Comparison of ENCODE assay signal across 12 cellular contexts in the genomic region with DNA sequence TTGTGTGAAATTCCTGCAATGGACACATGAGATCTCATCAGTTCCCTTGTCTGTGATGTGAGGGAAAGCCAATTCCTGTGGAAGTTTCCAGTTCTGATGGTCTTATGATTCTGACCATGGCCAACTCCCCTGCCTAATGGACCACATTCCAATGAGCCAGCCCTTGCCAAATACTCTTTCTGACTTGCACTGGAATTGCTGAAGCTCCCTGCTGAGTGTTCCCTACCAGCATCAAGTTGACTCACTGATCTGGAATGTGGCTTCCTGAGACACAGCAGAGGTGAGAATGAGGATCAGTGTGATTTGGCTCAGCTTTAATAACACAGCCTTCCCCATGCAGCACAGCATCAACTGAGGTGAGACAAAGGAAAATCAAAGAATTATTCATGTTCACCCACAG.
A peak's percentile ranks its signal among the peaks of the same experiment; 100 is the strongest.
DNase-seq lines count a peak whose midpoint lies in the region; ATAC-seq and TF ChIP-seq lines count a peak whose summit lies in the region.
"Had no signal": no experiment of that assay in that cellular context is flagged by ENCODE, and none has a peak within 500 bp of the region (broad histone marks: within the 10 kb centered on the region; RNA-seq: fewer than 3 reads in every experiment).

No MANE protein-coding gene starts in this region.

- H3K4me1 ChIP-seq in NT2/D1 (ENCODE audit: insufficient read depth, insufficient read length): no peaks in the 10 kb centered on the region

- ATAC-seq in HG03439 (IDR thresholded peaks at IDR 0.05; ENCODE audit: unreplicated experiment) (no peak), GM18517 (IDR thresholded peaks at IDR 0.05; ENCODE audit: unreplicated experiment) (no peak), HG02588 (IDR thresholded peaks at IDR 0.05; ENCODE audit: unreplicated experiment) (no peak)

- H3K36me3 ChIP-seq in NT2/D1 (ENCODE audit: insufficient read depth, insufficient read length, low read length): no peaks in the 10 kb centered on the region

- no peak overlapping the region for H3K9ac ChIP-seq in NT2/D1 (ENCODE audit: insufficient read length, low read depth)

- H3K4me3 ChIP-seq in NT2/D1 (ENCODE audit: insufficient read length, low read depth) (no peak overlapping the region), epithelial cell of esophagus (ENCODE audit: low read length) (no peak overlapping the region)
- H3K4me3 ChIP-seq: SK-N-MC, skin epidermis had no signal

- H3K9me3 ChIP-seq in NT2/D1 (ENCODE audit: insufficient read depth, low read length): peaks cover 58% of the 10 kb centered on the region

- TF ChIP-seq CTCF in epithelial cell of esophagus (IDR thresholded peaks at IDR 0.05; ENCODE audit: insufficient read depth, low read depth, low read length, missing control alignments): no peak

- DNase-seq in GM03348 (ENCODE audit: low spot score) (peak; percentile 66), NT2/D1 (ENCODE audit: low read depth, low spot score) (peak; percentile 94), epithelial cell of esophagus (ENCODE audit: low read depth) (peak; percentile 93), mucosa of gallbladder (ENCODE audit: low spot score) (peak; percentile 12), NCI-H1105 (lab: John Stamatoyannopoulos, UW) (no peak)
- DNase-seq: GF-D8, NCI-H1417 had no signal

- no peaks in the 10 kb centered on the region for H3K27me3 ChIP-seq in NT2/D1 (ENCODE audit: insufficient read depth, insufficient read length)
